In the genomic region with DNA sequence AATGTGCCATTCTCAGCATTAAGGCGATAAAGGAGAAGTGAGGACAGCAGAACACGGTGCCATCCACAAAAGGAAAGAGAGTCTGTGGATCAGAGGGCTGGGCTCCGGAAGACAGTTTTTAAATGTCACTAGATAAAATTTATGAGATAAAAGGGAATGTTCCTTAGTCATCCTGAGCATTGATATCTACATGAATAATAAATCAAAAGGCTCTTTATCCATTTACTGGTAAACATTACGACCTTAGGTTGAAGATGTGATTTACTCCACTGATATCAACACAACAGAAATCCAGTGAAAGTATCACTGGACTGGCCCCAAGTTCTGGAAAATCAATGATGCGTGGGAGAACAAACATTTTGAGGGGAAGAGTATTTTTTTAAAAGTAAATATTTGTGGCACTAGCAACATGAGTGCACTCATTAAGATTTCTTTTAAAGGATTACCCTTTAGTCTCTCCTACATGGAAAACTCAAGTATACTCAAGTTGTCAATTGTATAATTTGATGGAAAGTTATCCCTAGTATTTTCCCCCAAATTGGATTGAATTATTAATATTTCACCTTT, we compare ENCODE assay signal across 1 cellular context.
A peak's percentile ranks its signal among the peaks of the same experiment; 100 is the strongest.
TF ChIP-seq lines count a peak whose summit lies in the region.

No MANE protein-coding gene starts in this region.

TF ChIP-seq in HepG2, 621 proteins besides CTCF, POLR2A, EP300 and RAD21 (continued from another document):
- peak in 1 of 2 experiments; percentile 39; a peak in 1 of 4 replicates for TF ChIP-seq MAFK (conservative IDR thresholded peaks at IDR 0.05 in 1 of 2, IDR thresholded peaks at IDR 0.05 in 1 of 2; ENCODE audit: low read length in 2 of 2)
- TF ChIP-seq SOX6 (IDR thresholded peaks at IDR 0.05): no peak
- peak; percentile 25; the same call in 1 of the 2 replicates for TF ChIP-seq SOX6 (CRISPR knock-in tag; IDR thresholded peaks at IDR 0.05)
- TF ChIP-seq AKAP8 (CRISPR knock-in tag; IDR thresholded peaks at IDR 0.05): no peak
- no peak for TF ChIP-seq ZFP36L2 (CRISPR knock-in tag; IDR thresholded peaks at IDR 0.05)
- TF ChIP-seq KDM1A (CRISPR knock-in tag; IDR thresholded peaks at IDR 0.05): no peak
- no peak for TF ChIP-seq PAF1 (CRISPR knock-in tag; IDR thresholded peaks at IDR 0.05)
